Comparison of ENCODE assay signal across 1 cellular context in the genomic region with DNA sequence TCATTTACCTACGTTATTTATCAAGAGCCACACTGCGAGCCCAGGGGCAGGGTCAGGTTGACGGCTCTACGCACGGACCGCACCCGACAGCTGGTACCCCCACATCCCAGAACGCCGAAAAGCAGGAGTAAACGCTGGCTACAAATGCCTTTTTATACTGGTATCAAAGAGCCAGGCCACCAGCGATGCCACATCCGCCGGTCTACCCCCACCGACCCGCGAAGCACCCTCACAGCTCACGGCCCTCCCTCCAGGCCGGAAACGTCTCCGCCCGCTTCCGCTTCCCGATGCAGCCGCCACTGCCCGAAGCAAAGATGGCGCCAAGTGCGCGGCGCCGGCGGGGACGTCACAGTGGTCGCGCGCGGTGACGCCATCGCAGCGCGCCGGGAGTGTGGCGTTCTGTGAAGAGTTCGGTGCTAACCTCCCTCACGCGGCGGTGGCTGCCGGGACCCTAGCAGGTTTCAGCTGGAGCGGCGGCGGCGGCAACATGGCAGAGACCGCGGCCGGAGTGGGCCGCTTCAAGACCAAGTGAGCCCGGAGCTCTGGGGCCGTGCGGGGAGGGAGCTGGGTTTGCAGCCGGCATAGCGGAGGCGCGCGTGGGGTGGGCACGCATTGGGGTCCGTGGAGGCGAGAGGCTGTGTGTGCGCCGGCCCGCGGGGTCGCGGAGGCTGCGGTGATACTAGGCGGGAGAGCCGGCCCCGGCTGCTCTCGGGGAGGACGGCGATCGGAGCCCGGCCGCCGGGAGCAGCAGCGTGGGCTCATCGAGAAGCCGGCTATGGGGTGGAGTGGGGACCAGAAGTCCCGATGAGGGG.
TF ChIP-seq lines count a peak whose summit lies in the region.

A gene (plus strand): TSS at position 376 of the 812 bp plus-strand sequence. CDS start 112 bp downstream, at position 488.

TF ChIP-seq in HepG2, 621 proteins besides CTCF, POLR2A, EP300 and RAD21 (continued from another document and continues in another):
- TF ChIP-seq, protein P1, sequence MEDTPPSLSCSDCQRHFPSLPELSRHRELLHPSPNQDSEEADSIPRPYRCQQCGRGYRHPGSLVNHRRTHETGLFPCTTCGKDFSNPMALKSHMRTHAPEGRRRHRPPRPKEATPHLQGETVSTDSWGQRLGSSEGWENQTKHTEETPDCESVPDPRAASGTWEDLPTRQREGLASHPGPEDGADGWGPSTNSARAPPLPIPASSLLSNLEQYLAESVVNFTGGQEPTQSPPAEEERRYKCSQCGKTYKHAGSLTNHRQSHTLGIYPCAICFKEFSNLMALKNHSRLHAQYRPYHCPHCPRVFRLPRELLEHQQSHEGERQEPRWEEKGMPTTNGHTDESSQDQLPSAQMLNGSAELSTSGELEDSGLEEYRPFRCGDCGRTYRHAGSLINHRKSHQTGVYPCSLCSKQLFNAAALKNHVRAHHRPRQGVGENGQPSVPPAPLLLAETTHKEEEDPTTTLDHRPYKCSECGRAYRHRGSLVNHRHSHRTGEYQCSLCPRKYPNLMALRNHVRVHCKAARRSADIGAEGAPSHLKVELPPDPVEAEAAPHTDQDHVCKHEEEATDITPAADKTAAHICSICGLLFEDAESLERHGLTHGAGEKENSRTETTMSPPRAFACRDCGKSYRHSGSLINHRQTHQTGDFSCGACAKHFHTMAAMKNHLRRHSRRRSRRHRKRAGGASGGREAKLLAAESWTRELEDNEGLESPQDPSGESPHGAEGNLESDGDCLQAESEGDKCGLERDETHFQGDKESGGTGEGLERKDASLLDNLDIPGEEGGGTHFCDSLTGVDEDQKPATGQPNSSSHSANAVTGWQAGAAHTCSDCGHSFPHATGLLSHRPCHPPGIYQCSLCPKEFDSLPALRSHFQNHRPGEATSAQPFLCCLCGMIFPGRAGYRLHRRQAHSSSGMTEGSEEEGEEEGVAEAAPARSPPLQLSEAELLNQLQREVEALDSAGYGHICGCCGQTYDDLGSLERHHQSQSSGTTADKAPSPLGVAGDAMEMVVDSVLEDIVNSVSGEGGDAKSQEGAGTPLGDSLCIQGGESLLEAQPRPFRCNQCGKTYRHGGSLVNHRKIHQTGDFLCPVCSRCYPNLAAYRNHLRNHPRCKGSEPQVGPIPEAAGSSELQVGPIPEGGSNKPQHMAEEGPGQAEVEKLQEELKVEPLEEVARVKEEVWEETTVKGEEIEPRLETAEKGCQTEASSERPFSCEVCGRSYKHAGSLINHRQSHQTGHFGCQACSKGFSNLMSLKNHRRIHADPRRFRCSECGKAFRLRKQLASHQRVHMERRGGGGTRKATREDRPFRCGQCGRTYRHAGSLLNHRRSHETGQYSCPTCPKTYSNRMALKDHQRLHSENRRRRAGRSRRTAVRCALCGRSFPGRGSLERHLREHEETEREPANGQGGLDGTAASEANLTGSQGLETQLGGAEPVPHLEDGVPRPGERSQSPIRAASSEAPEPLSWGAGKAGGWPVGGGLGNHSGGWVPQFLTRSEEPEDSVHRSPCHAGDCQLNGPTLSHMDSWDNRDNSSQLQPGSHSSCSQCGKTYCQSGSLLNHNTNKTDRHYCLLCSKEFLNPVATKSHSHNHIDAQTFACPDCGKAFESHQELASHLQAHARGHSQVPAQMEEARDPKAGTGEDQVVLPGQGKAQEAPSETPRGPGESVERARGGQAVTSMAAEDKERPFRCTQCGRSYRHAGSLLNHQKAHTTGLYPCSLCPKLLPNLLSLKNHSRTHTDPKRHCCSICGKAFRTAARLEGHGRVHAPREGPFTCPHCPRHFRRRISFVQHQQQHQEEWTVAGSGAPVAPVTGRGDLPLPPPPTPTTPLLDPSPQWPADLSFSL (CRISPR knock-in tag; IDR thresholded peaks at IDR 0.05), result no peak
- TF ChIP-seq EEA1 (CRISPR knock-in tag; IDR thresholded peaks at IDR 0.05; ENCODE audit: borderline replicate concordance) (peak; percentile 69; the same call in 1 of the 2 replicates), ZNF879 (CRISPR knock-in tag; IDR thresholded peaks at IDR 0.05) (peak; percentile 85; the same call in 1 of the 2 replicates), SRSF9 (IDR thresholded peaks at IDR 0.05; ENCODE audit: borderline replicate concordance, insufficient read depth, low read depth, low read length, poor library complexity, severe bottlenecking) (no peak), POLR2G (IDR thresholded peaks at IDR 0.05; ENCODE audit: low read depth, low read length) (peak; percentile 91), ZNF672 (CRISPR knock-in tag; IDR thresholded peaks at IDR 0.05) (no peak), ZNF543 (CRISPR knock-in tag; IDR thresholded peaks at IDR 0.05) (peak; percentile 91), HMGA1 (CRISPR knock-in tag; conservative IDR thresholded peaks at IDR 0.05) (no peak), FOXC1 (CRISPR knock-in tag; IDR thresholded peaks at IDR 0.05; ENCODE audit: borderline replicate concordance) (peak; percentile 75), ZNF747 (CRISPR knock-in tag; IDR thresholded peaks at IDR 0.05; ENCODE audit: borderline replicate concordance) (peak; percentile 81), JUN (CRISPR knock-in tag; IDR thresholded peaks at IDR 0.05) (0 out of 2 replicates have a peak, but pooled peaks have one; percentile 38), RFX5 (IDR thresholded peaks at IDR 0.05; ENCODE audit: low read depth, low read length) (peak; percentile 64), ZC3H13 (CRISPR knock-in tag; IDR thresholded peaks at IDR 0.05) (peak; percentile 89), ZNF121 (CRISPR knock-in tag; IDR thresholded peaks at IDR 0.05) (no peak), YEATS4 (CRISPR knock-in tag; IDR thresholded peaks at IDR 0.05; ENCODE audit: borderline replicate concordance) (peak; percentile 89; the same call in 1 of the 2 replicates), TBX2 (CRISPR knock-in tag; IDR thresholded peaks at IDR 0.05; ENCODE audit: borderline replicate concordance) (peak; percentile 86), NR2F1 (CRISPR knock-in tag; IDR thresholded peaks at IDR 0.05) (no peak), CCDC6 (CRISPR knock-in tag; IDR thresholded peaks at IDR 0.05) (0 out of 2 replicates have a peak, but pooled peaks have one; percentile 50), BRD4 (CRISPR knock-in tag; IDR thresholded peaks at IDR 0.05) (peak; percentile 85), GABPB1 (CRISPR knock-in tag; IDR thresholded peaks at IDR 0.05) (peak; percentile 99), ZKSCAN1 (IDR thresholded peaks at IDR 0.05; ENCODE audit: low read length) (peak; percentile 86)
- TF ChIP-seq, protein P2, sequence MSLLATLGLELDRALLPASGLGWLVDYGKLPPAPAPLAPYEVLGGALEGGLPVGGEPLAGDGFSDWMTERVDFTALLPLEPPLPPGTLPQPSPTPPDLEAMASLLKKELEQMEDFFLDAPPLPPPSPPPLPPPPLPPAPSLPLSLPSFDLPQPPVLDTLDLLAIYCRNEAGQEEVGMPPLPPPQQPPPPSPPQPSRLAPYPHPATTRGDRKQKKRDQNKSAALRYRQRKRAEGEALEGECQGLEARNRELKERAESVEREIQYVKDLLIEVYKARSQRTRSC (CRISPR knock-in tag; IDR thresholded peaks at IDR 0.05; ENCODE audit: low read depth), result peak; percentile 87; the same call in 1 of the 2 replicates
- TF ChIP-seq, protein P3, sequence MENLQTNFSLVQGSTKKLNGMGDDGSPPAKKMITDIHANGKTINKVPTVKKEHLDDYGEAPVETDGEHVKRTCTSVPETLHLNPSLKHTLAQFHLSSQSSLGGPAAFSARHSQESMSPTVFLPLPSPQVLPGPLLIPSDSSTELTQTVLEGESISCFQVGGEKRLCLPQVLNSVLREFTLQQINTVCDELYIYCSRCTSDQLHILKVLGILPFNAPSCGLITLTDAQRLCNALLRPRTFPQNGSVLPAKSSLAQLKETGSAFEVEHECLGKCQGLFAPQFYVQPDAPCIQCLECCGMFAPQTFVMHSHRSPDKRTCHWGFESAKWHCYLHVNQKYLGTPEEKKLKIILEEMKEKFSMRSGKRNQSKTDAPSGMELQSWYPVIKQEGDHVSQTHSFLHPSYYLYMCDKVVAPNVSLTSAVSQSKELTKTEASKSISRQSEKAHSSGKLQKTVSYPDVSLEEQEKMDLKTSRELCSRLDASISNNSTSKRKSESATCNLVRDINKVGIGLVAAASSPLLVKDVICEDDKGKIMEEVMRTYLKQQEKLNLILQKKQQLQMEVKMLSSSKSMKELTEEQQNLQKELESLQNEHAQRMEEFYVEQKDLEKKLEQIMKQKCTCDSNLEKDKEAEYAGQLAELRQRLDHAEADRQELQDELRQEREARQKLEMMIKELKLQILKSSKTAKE (CRISPR knock-in tag; IDR thresholded peaks at IDR 0.05; ENCODE audit: borderline replicate concordance), result peak; percentile 69
- TF ChIP-seq, protein P4, sequence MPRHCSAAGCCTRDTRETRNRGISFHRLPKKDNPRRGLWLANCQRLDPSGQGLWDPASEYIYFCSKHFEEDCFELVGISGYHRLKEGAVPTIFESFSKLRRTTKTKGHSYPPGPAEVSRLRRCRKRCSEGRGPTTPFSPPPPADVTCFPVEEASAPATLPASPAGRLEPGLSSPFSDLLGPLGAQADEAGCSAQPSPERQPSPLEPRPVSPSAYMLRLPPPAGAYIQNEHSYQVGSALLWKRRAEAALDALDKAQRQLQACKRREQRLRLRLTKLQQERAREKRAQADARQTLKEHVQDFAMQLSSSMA (CRISPR knock-in tag; IDR thresholded peaks at IDR 0.05), result peak; percentile 94
- TF ChIP-seq, protein P5, sequence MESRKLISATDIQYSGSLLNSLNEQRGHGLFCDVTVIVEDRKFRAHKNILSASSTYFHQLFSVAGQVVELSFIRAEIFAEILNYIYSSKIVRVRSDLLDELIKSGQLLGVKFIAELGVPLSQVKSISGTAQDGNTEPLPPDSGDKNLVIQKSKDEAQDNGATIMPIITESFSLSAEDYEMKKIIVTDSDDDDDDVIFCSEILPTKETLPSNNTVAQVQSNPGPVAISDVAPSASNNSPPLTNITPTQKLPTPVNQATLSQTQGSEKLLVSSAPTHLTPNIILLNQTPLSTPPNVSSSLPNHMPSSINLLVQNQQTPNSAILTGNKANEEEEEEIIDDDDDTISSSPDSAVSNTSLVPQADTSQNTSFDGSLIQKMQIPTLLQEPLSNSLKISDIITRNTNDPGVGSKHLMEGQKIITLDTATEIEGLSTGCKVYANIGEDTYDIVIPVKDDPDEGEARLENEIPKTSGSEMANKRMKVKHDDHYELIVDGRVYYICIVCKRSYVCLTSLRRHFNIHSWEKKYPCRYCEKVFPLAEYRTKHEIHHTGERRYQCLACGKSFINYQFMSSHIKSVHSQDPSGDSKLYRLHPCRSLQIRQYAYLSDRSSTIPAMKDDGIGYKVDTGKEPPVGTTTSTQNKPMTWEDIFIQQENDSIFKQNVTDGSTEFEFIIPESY (CRISPR knock-in tag; IDR thresholded peaks at IDR 0.05), result peak; percentile 75
- TF ChIP-seq, protein P6, sequence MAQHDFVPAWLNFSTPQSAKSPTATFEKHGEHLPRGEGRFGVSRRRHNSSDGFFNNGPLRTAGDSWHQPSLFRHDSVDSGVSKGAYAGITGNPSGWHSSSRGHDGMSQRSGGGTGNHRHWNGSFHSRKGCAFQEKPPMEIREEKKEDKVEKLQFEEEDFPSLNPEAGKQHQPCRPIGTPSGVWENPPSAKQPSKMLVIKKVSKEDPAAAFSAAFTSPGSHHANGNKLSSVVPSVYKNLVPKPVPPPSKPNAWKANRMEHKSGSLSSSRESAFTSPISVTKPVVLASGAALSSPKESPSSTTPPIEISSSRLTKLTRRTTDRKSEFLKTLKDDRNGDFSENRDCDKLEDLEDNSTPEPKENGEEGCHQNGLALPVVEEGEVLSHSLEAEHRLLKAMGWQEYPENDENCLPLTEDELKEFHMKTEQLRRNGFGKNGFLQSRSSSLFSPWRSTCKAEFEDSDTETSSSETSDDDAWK (CRISPR knock-in tag; IDR thresholded peaks at IDR 0.05), result no peak
- TF ChIP-seq, protein P7, sequence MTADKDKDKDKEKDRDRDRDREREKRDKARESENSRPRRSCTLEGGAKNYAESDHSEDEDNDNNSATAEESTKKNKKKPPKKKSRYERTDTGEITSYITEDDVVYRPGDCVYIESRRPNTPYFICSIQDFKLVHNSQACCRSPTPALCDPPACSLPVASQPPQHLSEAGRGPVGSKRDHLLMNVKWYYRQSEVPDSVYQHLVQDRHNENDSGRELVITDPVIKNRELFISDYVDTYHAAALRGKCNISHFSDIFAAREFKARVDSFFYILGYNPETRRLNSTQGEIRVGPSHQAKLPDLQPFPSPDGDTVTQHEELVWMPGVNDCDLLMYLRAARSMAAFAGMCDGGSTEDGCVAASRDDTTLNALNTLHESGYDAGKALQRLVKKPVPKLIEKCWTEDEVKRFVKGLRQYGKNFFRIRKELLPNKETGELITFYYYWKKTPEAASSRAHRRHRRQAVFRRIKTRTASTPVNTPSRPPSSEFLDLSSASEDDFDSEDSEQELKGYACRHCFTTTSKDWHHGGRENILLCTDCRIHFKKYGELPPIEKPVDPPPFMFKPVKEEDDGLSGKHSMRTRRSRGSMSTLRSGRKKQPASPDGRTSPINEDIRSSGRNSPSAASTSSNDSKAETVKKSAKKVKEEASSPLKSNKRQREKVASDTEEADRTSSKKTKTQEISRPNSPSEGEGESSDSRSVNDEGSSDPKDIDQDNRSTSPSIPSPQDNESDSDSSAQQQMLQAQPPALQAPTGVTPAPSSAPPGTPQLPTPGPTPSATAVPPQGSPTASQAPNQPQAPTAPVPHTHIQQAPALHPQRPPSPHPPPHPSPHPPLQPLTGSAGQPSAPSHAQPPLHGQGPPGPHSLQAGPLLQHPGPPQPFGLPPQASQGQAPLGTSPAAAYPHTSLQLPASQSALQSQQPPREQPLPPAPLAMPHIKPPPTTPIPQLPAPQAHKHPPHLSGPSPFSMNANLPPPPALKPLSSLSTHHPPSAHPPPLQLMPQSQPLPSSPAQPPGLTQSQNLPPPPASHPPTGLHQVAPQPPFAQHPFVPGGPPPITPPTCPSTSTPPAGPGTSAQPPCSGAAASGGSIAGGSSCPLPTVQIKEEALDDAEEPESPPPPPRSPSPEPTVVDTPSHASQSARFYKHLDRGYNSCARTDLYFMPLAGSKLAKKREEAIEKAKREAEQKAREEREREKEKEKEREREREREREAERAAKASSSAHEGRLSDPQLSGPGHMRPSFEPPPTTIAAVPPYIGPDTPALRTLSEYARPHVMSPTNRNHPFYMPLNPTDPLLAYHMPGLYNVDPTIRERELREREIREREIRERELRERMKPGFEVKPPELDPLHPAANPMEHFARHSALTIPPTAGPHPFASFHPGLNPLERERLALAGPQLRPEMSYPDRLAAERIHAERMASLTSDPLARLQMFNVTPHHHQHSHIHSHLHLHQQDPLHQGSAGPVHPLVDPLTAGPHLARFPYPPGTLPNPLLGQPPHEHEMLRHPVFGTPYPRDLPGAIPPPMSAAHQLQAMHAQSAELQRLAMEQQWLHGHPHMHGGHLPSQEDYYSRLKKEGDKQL (CRISPR knock-in tag; IDR thresholded peaks at IDR 0.05; ENCODE audit: low read depth), result 0 out of 2 replicates have a peak, but pooled peaks have one; percentile 31
- TF ChIP-seq, protein P8, sequence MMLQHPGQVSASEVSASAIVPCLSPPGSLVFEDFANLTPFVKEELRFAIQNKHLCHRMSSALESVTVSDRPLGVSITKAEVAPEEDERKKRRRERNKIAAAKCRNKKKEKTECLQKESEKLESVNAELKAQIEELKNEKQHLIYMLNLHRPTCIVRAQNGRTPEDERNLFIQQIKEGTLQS (CRISPR knock-in tag; IDR thresholded peaks at IDR 0.05), result peak; percentile 65
